ENCODE assay signal across 8 cellular contexts in the genomic region with DNA sequence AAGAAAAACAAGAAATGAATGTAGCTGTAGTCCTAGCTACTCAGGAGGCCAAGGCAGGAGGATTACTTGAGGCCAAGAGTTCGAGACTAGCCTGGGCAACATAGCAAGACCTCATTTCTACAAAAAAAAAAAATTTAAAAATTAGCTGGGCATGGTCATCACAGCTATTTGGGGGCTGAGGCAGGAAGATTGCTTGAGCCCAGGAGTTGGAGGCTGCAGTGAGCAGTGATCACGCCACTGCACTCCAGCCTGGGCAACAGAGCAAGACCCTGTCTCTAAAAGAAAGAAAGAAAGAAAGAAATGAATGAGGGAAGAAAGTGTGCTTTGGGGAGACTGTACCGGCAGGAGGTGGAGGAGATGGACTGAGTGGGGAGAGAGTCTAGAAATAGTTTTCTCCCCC. TPM values are rescaled to one million over a fixed set of nuclear protein-coding genes. Genes with fewer than 3 reads are reported as not detected.
DNase-seq lines count a peak whose midpoint lies in the region; ATAC-seq and TF ChIP-seq lines count a peak whose summit lies in the region.
"Not testable (repeated sequence)": the region's sequence is repeated elsewhere in the genome, so short reads cannot be mapped to it uniquely, and the experiment has no call there.

No MANE protein-coding gene starts in this region.

- not testable (repeated sequence) for H4K20me1 ChIP-seq in HCT116 (ENCODE audit: insufficient read depth)

- H3K27me3 Mint-ChIP-seq in activated T-cell treated with anti-CD3 and anti-CD28 coated beads, Interleukin-2, amount 50 U/mL, for 72 hours (ENCODE audit: low read depth): not testable (repeated sequence)

- peaks cover 29% of the 10 kb centered on the region for H3K4me1 Mint-ChIP-seq in activated T-cell treated with anti-CD3 and anti-CD28 coated beads, Interleukin-2, amount 50 U/mL, for 72 hours (ENCODE audit: low read depth)

- TF ChIP-seq RAD21 in HCT116 (IDR thresholded peaks at IDR 0.05; ENCODE audit: low read depth): not testable (repeated sequence)

- H2AFZ ChIP-seq in HCT116 (ENCODE audit: low read depth, low read length, poor library complexity, severe bottlenecking): peak overlapping the region; percentile 56

- H3K9me3 ChIP-seq in HCT116 (ENCODE audit: control insufficient read depth in 1 of 2, insufficient read depth in 1 of 2, low read depth in 1 of 2, low read length in 2 of 2); Panc1 (ENCODE audit: control insufficient read depth, insufficient read depth, low read depth, low read length); muscle layer of duodenum (ENCODE audit: control insufficient read depth in 1 of 2, low read length in 2 of 2); skeletal muscle tissue (ENCODE audit: control insufficient read depth in 3 of 3, low read length in 3 of 3); upper lobe of right lung: not testable (repeated sequence)

- ATAC-seq in HCT116; Panc1; activated T-cell treated with anti-CD3 and anti-CD28 coated beads, Interleukin-2, amount 50 U/mL, for 72 hours (replicated peaks in 1 of 2); foreskin keratinocyte; upper lobe of right lung: not testable (repeated sequence)

- H3K4me2 ChIP-seq in HCT116 (ENCODE audit: low read length): peak overlapping the region; percentile 77

- POLR2A ChIA-PET in HCT116 (lab: Charles Lee): not testable (repeated sequence)
- POLR2A ChIA-PET in Panc1 (lab: Charles Lee): interaction anchor here (0.6 kb wide), 1 partner anchor 34 kb away, joined by 4 read pairs; no protein-coding TSS in a partner anchor

- CTCF ChIA-PET in HCT116 (lab: Charles Lee); Panc1 (lab: Charles Lee): not testable (repeated sequence)

- DNase-seq in HCT116 (ENCODE audit: low read depth, low spot score); Panc1 (ENCODE audit: low read depth, low spot score); activated T-cell treated with anti-CD3 and anti-CD28 coated beads, Interleukin-2, amount 50 U/mL, for 72 hours; foreskin keratinocyte; upper lobe of right lung: not testable (repeated sequence)

- H3K4me3 Mint-ChIP-seq in activated T-cell treated with anti-CD3 and anti-CD28 coated beads, Interleukin-2, amount 50 U/mL, for 72 hours: peak overlapping the region; percentile 34 to 75

- not testable (repeated sequence) for H3K27me3 ChIP-seq in HCT116 (ENCODE audit: insufficient read depth, low read length); Panc1 (ENCODE audit: control insufficient read depth, insufficient read depth, low read length); foreskin keratinocyte; muscle layer of duodenum (ENCODE audit: low read depth, low read length); skeletal muscle tissue (ENCODE audit: control insufficient read depth in 3 of 3, insufficient read depth in 3 of 3, low read length in 3 of 3); upper lobe of right lung

- not testable (repeated sequence) for H3K4me3 ChIP-seq in HCT116 (replicated peaks in 1 of 2; ENCODE audit: low read depth in 1 of 2, low read length in 2 of 2); Panc1 (ENCODE audit: low read depth in 2 of 2, low read length in 2 of 2); muscle layer of duodenum (ENCODE audit: low read depth in 1 of 2, low read length in 2 of 2); upper lobe of right lung
- H3K4me3 ChIP-seq in skeletal muscle tissue (ENCODE audit: low read length in 3 of 3): peak overlapping the region in 2 of 3 donors; percentile 54

- RAD21 ChIA-PET in HCT116 (lab: Charles Lee; ENCODE audit: low non-redundant PET in 1 of 2, low total read pairs in 2 of 2, uncharacterized antibody in 2 of 2, unreplicated experiment in 2 of 2): not testable (repeated sequence)

- H3K9me2 ChIP-seq in HCT116 (ENCODE audit: insufficient read depth): not testable (repeated sequence)

- H3K36me3 ChIP-seq in HCT116 (ENCODE audit: control insufficient read depth in 1 of 2, insufficient read depth in 2 of 2, low read length in 2 of 2); Panc1 (ENCODE audit: control insufficient read depth, insufficient read depth, low read length); muscle layer of duodenum (ENCODE audit: control insufficient read depth in 1 of 2, insufficient read depth in 2 of 2, low read length in 2 of 2); skeletal muscle tissue (ENCODE audit: control insufficient read depth in 3 of 3, insufficient read depth in 3 of 3, low read length in 3 of 3); upper lobe of right lung: not testable (repeated sequence)

- not testable (repeated sequence) for TF ChIP-seq POLR2A in HCT116 (IDR thresholded peaks at IDR 0.05; ENCODE audit: borderline replicate concordance, extremely low read depth, insufficient read depth, insufficient read length)

- not testable (repeated sequence) for BruUV-seq in HCT116 (replicated peaks; lab: Mats Ljungman, UMichigan); Panc1 (replicated peaks; lab: Mats Ljungman, UMichigan)

- not testable (repeated sequence) for H3K79me2 ChIP-seq in HCT116 (ENCODE audit: insufficient read depth, low read length)

- in situ Hi-C loops in Panc1 (cut with HindIII; ENCODE audit: low pct_unique_long_range_greater_than_20kb, low sequenced_read_pairs): not testable (repeated sequence)

- H3K9me3 Mint-ChIP-seq in activated T-cell treated with anti-CD3 and anti-CD28 coated beads, Interleukin-2, amount 50 U/mL, for 72 hours: not testable (repeated sequence)

- H3K9ac ChIP-seq in HCT116 (ENCODE audit: low read length): peak overlapping the region; percentile 61
- peak overlapping the region in 2 of 3 donors; percentile 60 to 69 for H3K9ac ChIP-seq in skeletal muscle tissue (ENCODE audit: low read depth in 1 of 3, low read length in 3 of 3)

- H3K27ac ChIP-seq in HCT116 (ENCODE audit: low read depth, low read length) (peak overlapping the region; percentile 63), Panc1 (ENCODE audit: low read length) (peak overlapping the region; percentile 49; the same call in 1 of the 2 replicates), cingulate gyrus (ENCODE audit: low read depth, low read length) (peak overlapping the region; percentile 94), foreskin keratinocyte (peak overlapping the region; percentile 91), muscle layer of duodenum (ENCODE audit: low read length) (peak overlapping the region; percentile 89), skeletal muscle tissue (ENCODE audit: low read depth, low read length) (peak overlapping the region; percentile 86), upper lobe of right lung (peak overlapping the region; percentile 83)

- H3K4me1 ChIP-seq in HCT116 (ENCODE audit: control insufficient read depth in 1 of 2, insufficient read depth in 2 of 2, low read length in 2 of 2) (peaks cover 36 to 55% of the 10 kb centered on the region in 2 experiments), Panc1 (ENCODE audit: control insufficient read depth, insufficient read depth, low read length) (peaks cover 15% of the 10 kb centered on the region), foreskin keratinocyte (peaks cover 19% of the 10 kb centered on the region), muscle layer of duodenum (ENCODE audit: control insufficient read depth in 1 of 2, insufficient read depth in 2 of 2, low read length in 2 of 2) (peaks cover 19 to 21% of the 10 kb centered on the region in 2 donors), skeletal muscle tissue (ENCODE audit: control insufficient read depth in 3 of 3, insufficient read depth in 3 of 3, low read length in 3 of 3) (peaks cover 29 to 30% (median 29%) of the 10 kb centered on the region in 3 donors), upper lobe of right lung (peaks cover 27% of the 10 kb centered on the region)

- TF ChIP-seq CTCF in HCT116 (IDR thresholded peaks at IDR 0.05 in 2 of 3, conservative IDR thresholded peaks at IDR 0.05 in 1 of 3; ENCODE audit: borderline replicate concordance in 1 of 3, insufficient read depth in 1 of 3, low read depth in 2 of 3, low read length in 2 of 3); Panc1 (IDR thresholded peaks at IDR 0.05); foreskin keratinocyte (conservative IDR thresholded peaks at IDR 0.05); upper lobe of right lung (IDR thresholded peaks at IDR 0.05): not testable (repeated sequence)

- intact Hi-C loops in HCT116 (cut with micrococcal nuclease); Panc1 (cut with micrococcal nuclease; ENCODE audit: unreplicated experiment); upper lobe of right lung (cut with DNase I): not testable (repeated sequence)

- not testable (repeated sequence) for H3K36me3 Mint-ChIP-seq in activated T-cell treated with anti-CD3 and anti-CD28 coated beads, Interleukin-2, amount 50 U/mL, for 72 hours (ENCODE audit: insufficient read depth in 2 of 2)

- not testable (repeated sequence) for H3K27ac Mint-ChIP-seq in activated T-cell treated with anti-CD3 and anti-CD28 coated beads, Interleukin-2, amount 50 U/mL, for 72 hours

RNA-seq across cellular contexts. Expression of a gene that starts 5.0 kb away (rescaled TPM):
- total RNA-seq in HCT116 (2021; ENCODE audit: unreplicated experiment) (170 TPM), Panc1 (2021; ENCODE audit: unreplicated experiment) (210 TPM), foreskin keratinocyte (195 and 216 TPM in 2 replicates), skeletal muscle tissue (86.1 TPM), upper lobe of right lung (102 TPM)
- polyA plus RNA-seq in HCT116 (2012): 81.0 and 84.8 TPM in 2 replicates
- 172 TPM for polyA plus RNA-seq in Panc1 (2012; ENCODE audit: insufficient read length)
- 100 to 1,000 TPM; 107 to 120 TPM for total RNA-seq in activated T-cell treated with anti-CD3 and anti-CD28 coated beads, Interleukin-2, amount 50 U/mL, for 72 hours
- polyA plus RNA-seq in foreskin keratinocyte: 70.5 and 89.6 TPM in 2 replicates

RNA-seq across cellular contexts. Expression of a gene that starts 45.7 kb away (rescaled TPM):
- 1.1 TPM for total RNA-seq in HCT116 (2021; ENCODE audit: unreplicated experiment)
- 0.87 and 1.1 TPM in 2 replicates for polyA plus RNA-seq in HCT116 (2012)
- 1.6 TPM for total RNA-seq in Panc1 (2021; ENCODE audit: unreplicated experiment)
- 2.3 TPM for polyA plus RNA-seq in Panc1 (2012; ENCODE audit: insufficient read length)
- total RNA-seq in activated T-cell treated with anti-CD3 and anti-CD28 coated beads, Interleukin-2, amount 50 U/mL, for 72 hours: 1 to 10 TPM in 1 of 2 donors, under 1 TPM in 1; 0.60 to 1.0 TPM
- total RNA-seq in foreskin keratinocyte: 1.1 and 1.5 TPM in 2 replicates
- 1.9 and 2.0 TPM in 2 replicates for polyA plus RNA-seq in foreskin keratinocyte
- total RNA-seq in skeletal muscle tissue: 1.0 TPM
- total RNA-seq in upper lobe of right lung: 1.1 TPM
